1 cellular context compared by ENCODE assay signal in the genomic region with DNA sequence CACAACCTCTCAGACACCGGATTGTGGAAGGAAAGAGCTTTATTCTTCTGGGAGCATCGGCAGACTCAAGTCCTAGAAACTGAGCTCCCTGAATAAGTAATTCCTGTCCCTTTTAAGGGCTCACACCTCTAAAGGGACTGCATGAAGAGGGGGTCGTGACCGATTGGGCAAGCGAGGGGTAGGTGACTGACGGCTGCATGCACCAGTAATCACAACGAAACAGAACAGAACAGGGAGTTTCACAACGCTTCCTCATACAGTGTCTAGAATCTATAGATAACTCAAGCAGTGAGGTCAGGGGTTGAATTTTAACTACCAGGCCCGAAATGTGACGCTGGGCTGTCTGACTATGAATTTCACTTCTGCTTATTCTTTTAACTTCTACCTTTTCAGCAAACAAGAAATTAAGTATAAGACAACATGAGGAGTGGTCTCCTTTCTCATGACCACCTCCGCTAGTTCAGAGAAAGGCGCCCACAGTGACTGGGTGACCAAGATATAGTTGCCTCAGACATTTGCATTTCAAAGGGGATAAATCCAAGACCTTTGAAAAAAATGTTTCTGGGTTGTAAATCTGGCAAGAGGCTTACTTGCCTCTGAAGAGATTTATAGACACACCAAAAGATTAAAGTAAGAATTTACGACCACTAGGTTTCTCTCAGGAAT.
TF ChIP-seq lines count a peak whose summit lies in the region.

No MANE protein-coding gene starts in this region.

TF ChIP-seq in K562, 482 proteins besides CTCF, POLR2A, EP300 and RAD21 (continued from another document):
- TF ChIP-seq, protein P1, sequence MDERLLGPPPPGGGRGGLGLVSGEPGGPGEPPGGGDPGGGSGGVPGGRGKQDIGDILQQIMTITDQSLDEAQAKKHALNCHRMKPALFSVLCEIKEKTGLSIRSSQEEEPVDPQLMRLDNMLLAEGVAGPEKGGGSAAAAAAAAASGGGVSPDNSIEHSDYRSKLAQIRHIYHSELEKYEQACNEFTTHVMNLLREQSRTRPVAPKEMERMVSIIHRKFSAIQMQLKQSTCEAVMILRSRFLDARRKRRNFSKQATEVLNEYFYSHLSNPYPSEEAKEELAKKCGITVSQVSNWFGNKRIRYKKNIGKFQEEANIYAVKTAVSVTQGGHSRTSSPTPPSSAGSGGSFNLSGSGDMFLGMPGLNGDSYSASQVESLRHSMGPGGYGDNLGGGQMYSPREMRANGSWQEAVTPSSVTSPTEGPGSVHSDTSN (CRISPR knock-in tag; IDR thresholded peaks at IDR 0.05; ENCODE audit: low read depth) = no peak
- TF ChIP-seq, protein P1 (tag; conservative IDR thresholded peaks at IDR 0.05; ENCODE audit: low read depth) = peak; percentile 62
- TF ChIP-seq NR2C2 (CRISPR knock-in tag; IDR thresholded peaks at IDR 0.05) = no peak
- TF ChIP-seq NR2C2 (tag; IDR thresholded peaks at IDR 0.05) = peak; percentile 43; the same call in 1 of the 2 replicates
- peak; percentile 59; the same call in 1 of the 2 replicates for TF ChIP-seq NR2C1 (IDR thresholded peaks at IDR 0.05)
- TF ChIP-seq NR2C1 (tag; IDR thresholded peaks at IDR 0.05) = peak; percentile 67; the same call in 1 of the 2 replicates
- no peak for TF ChIP-seq KLF10 (CRISPR knock-in tag; IDR thresholded peaks at IDR 0.05)
TF ChIP-seq in K562: peak in this region for 6.
